In the genomic region with DNA sequence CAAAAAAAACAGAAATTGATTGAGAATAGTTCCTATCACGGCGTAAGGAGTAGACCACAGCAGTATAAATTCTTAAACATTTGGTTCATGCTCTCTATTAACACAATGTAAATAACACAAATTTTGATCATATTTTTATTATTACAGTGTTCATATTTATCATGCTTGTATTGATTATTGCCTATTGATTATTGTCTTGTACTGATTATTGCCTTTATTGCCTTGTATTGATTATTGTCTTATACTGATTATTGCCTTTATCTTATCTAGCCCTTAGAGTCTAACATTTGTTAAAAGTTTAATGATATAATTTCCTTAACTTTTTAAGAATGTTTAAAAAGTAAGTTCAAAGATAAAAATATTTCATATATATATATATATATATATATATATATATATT, we compare ENCODE assay signal across 26 cellular contexts.
"Had no signal": no experiment of that assay in that cellular context is flagged by ENCODE, and none has a peak within 500 bp of the region (broad histone marks: within the 10 kb centered on the region; RNA-seq: fewer than 3 reads in every experiment).

No MANE protein-coding gene starts in this region.

- H3K36me3 ChIP-seq: esophagus squamous epithelium, pancreas, right lobe of liver, stomach, tibial artery had no signal

- DNase-seq: cerebellar nuclear complex; cortex of kidney; effector memory CD8-positive, alpha-beta T cell; erythroblast; esophagus squamous epithelium; foreskin melanocyte; hypothalamus; immature natural killer cell; islet precursor cell; left ventricle myocardium superior; naive thymus-derived CD8-positive, alpha-beta T cell; nephron progenitor cell; nucleus accumbens; pancreas; right lobe of liver; small intestine; stimulated activated CD4-positive, alpha-beta T cell treated with anti-CD3 and anti-CD28 coated beads, Interleukin-12 subunit alpha, Interleukin-12 subunit beta, amount 100 ng/mL, for 4 hours; stimulated activated CD4-positive, alpha-beta T cell treated with anti-CD3 and anti-CD28 coated beads, Interleukin-1b, Interleukin-23, amount 100 ng/mL, for 48 hours; stimulated activated CD4-positive, alpha-beta T cell treated with anti-CD3 and anti-CD28 coated beads, Interleukin-4, amount 100 ng/mL, for 1 hour; stimulated activated naive CD4-positive, alpha-beta T cell treated with Interleukin-2 at 50 U/mL for 16 hours; stomach; testis; tibial artery had no signal

- H3K27ac ChIP-seq: esophagus squamous epithelium, pancreas, right lobe of liver, stomach, testis, tibial artery had no signal

- H3K4me3 Mint-ChIP-seq: effector memory CD8-positive, alpha-beta T cell; immature natural killer cell; naive thymus-derived CD8-positive, alpha-beta T cell; nephron progenitor cell; stimulated activated effector memory CD8-positive, alpha-beta T cell treated with anti-CD3 and anti-CD28 coated beads, Interleukin-12 subunit alpha, Interleukin-12 subunit beta, amount 100 ng/mL, for 72 hours; type B pancreatic cell had no signal

- H3K9me3 ChIP-seq: esophagus squamous epithelium, pancreas, right lobe of liver, stomach, testis, tibial artery had no signal

- H3K4me3 ChIP-seq: esophagus squamous epithelium, lung, pancreas, right lobe of liver, stomach, testis, tibial artery had no signal

- H3K27me3 ChIP-seq: esophagus squamous epithelium, pancreas, right lobe of liver, stomach, testis, tibial artery had no signal

- H3K9me3 Mint-ChIP-seq: effector memory CD8-positive, alpha-beta T cell; naive thymus-derived CD8-positive, alpha-beta T cell; nephron progenitor cell; stimulated activated effector memory CD8-positive, alpha-beta T cell treated with anti-CD3 and anti-CD28 coated beads, Interleukin-12 subunit alpha, Interleukin-12 subunit beta, amount 100 ng/mL, for 72 hours had no signal

- H3K36me3 Mint-ChIP-seq: immature natural killer cell; naive thymus-derived CD8-positive, alpha-beta T cell; stimulated activated effector memory CD8-positive, alpha-beta T cell treated with anti-CD3 and anti-CD28 coated beads, Interleukin-12 subunit alpha, Interleukin-12 subunit beta, amount 100 ng/mL, for 72 hours; type B pancreatic cell had no signal

- H3K4me1 ChIP-seq: testis, tibial artery had no signal

- H3K27ac Mint-ChIP-seq: effector memory CD8-positive, alpha-beta T cell; immature natural killer cell; naive thymus-derived CD8-positive, alpha-beta T cell; nephron progenitor cell; stimulated activated effector memory CD8-positive, alpha-beta T cell treated with anti-CD3 and anti-CD28 coated beads, Interleukin-12 subunit alpha, Interleukin-12 subunit beta, amount 100 ng/mL, for 72 hours; type B pancreatic cell had no signal

- H3K4me1 Mint-ChIP-seq: immature natural killer cell; naive thymus-derived CD8-positive, alpha-beta T cell; stimulated activated effector memory CD8-positive, alpha-beta T cell treated with anti-CD3 and anti-CD28 coated beads, Interleukin-12 subunit alpha, Interleukin-12 subunit beta, amount 100 ng/mL, for 72 hours had no signal

- ATAC-seq: effector memory CD8-positive, alpha-beta T cell; left ventricle myocardium superior; naive thymus-derived CD8-positive, alpha-beta T cell; pancreas; right lobe of liver; stimulated activated effector memory CD8-positive, alpha-beta T cell treated with anti-CD3 and anti-CD28 coated beads, Interleukin-12 subunit alpha, Interleukin-12 subunit beta, amount 100 ng/mL, for 72 hours had no signal

- H3K27me3 Mint-ChIP-seq: effector memory CD8-positive, alpha-beta T cell; naive thymus-derived CD8-positive, alpha-beta T cell; type B pancreatic cell had no signal
